In the genomic region with DNA sequence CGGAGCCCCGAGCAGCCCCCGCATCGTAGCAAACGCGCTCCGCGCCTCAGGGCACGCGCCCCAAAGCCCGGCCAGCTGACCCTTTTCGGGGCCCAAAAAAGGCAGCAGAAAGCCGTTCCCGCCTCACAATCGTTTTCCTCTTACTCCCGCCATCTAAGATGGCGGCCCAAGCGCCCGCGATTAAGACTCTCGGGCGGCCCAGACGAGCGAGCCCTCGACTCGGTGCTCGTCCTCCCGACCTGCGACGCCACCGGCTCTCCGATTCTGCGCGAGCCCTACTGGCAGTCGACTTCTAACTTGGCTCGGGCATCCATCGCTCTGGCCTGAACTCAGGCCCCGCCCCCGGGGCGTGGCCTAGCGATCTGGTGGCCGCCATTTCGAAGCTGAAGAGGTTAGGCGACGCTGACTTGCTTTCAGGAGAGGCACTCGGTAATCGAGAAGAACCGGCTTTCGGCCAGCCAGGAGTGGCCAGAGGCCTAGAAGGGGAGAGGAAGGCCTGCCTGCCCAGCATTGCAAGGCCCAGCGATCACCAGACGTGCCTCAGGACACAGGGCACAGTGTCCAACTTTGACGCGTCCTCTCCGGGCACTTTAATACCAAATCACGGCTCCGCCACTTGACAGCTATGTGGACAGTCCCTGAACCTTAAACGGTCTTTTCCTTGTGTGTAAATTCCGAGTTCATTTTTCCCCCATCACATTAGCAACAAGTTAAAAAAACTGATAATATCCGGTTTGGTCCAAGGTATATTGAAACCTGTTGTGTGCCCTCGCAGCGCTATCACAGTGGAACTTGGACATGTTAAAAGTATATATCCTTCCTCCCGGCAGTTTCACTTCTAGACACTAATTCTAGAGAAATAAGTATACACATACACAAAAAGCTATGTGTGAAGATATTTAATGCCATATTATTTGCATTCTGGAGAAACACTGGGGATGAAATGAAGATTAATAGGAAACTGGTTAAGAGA, we compare ENCODE assay signal across 1 cellular context.
TF ChIP-seq lines count a peak whose summit lies in the region.

TSS of gene RAF1 (minus strand) at position 182 of the 973 bp plus-strand sequence. CDS start 45,396 bp downstream, outside the sequence.

TF ChIP-seq in HepG2, 621 proteins besides CTCF, POLR2A, EP300 and RAD21 (continued from another document and continues in another):
- TF ChIP-seq ZNF614 (CRISPR knock-in tag; IDR thresholded peaks at IDR 0.05; ENCODE audit: borderline replicate concordance) (peak; percentile 84; the same call in 1 of the 2 replicates), ZNF263 (CRISPR knock-in tag; IDR thresholded peaks at IDR 0.05) (no peak), BCL3 (CRISPR knock-in tag; IDR thresholded peaks at IDR 0.05) (peak; percentile 76; the same call in 1 of the 2 replicates), THAP7 (CRISPR knock-in tag; IDR thresholded peaks at IDR 0.05) (no peak), GATAD2A (CRISPR knock-in tag; IDR thresholded peaks at IDR 0.05) (peak; percentile 68), ZNF10 (CRISPR knock-in tag; IDR thresholded peaks at IDR 0.05; ENCODE audit: borderline replicate concordance, low read depth) (no peak), ZNF83 (CRISPR knock-in tag; IDR thresholded peaks at IDR 0.05; ENCODE audit: borderline replicate concordance) (no peak), HHEX (CRISPR knock-in tag; IDR thresholded peaks at IDR 0.05) (no peak), ZNF709 (CRISPR knock-in tag; IDR thresholded peaks at IDR 0.05) (0 out of 2 replicates have a peak, but pooled peaks have one; percentile 43), ZNF383 (CRISPR knock-in tag; IDR thresholded peaks at IDR 0.05; ENCODE audit: borderline replicate concordance) (no peak), PRDM10 (CRISPR knock-in tag; IDR thresholded peaks at IDR 0.05; ENCODE audit: low read depth) (peak; percentile 29; the same call in 1 of the 2 replicates), ZC3H4 (CRISPR knock-in tag; IDR thresholded peaks at IDR 0.05; ENCODE audit: borderline replicate concordance) (no peak), SP5 (CRISPR knock-in tag; IDR thresholded peaks at IDR 0.05; ENCODE audit: borderline replicate concordance, low read depth) (peak; percentile 86), ZFP82 (CRISPR knock-in tag; IDR thresholded peaks at IDR 0.05; ENCODE audit: borderline replicate concordance) (no peak), ZNF777 (CRISPR knock-in tag; IDR thresholded peaks at IDR 0.05) (no peak), ELF4 (CRISPR knock-in tag; IDR thresholded peaks at IDR 0.05; ENCODE audit: borderline replicate concordance) (peak; percentile 53; the same call in 1 of the 2 replicates), PHF20 (CRISPR knock-in tag; IDR thresholded peaks at IDR 0.05) (peak; percentile 71), JDP2 (CRISPR knock-in tag; IDR thresholded peaks at IDR 0.05; ENCODE audit: borderline replicate concordance) (no peak), NFKBIZ (CRISPR knock-in tag; IDR thresholded peaks at IDR 0.05) (peak; percentile 76; the same call in 1 of the 2 replicates), AKNA (CRISPR knock-in tag; IDR thresholded peaks at IDR 0.05; ENCODE audit: borderline replicate concordance) (no peak), KLF9 (CRISPR knock-in tag; IDR thresholded peaks at IDR 0.05; ENCODE audit: low read depth) (peak; percentile 53), PATZ1 (CRISPR knock-in tag; IDR thresholded peaks at IDR 0.05) (peak; percentile 30; the same call in 1 of the 2 replicates), ZNF749 (CRISPR knock-in tag; IDR thresholded peaks at IDR 0.05; ENCODE audit: borderline replicate concordance) (peak; percentile 45; the same call in 1 of the 2 replicates), REL (CRISPR knock-in tag; conservative IDR thresholded peaks at IDR 0.05) (no peak), ZNF652 (CRISPR knock-in tag; IDR thresholded peaks at IDR 0.05; ENCODE audit: borderline replicate concordance, low read depth) (no peak), ZNF747 (CRISPR knock-in tag; IDR thresholded peaks at IDR 0.05; ENCODE audit: borderline replicate concordance) (0 out of 2 replicates have a peak, but pooled peaks have one; percentile 57)
- TF ChIP-seq, protein P1, sequence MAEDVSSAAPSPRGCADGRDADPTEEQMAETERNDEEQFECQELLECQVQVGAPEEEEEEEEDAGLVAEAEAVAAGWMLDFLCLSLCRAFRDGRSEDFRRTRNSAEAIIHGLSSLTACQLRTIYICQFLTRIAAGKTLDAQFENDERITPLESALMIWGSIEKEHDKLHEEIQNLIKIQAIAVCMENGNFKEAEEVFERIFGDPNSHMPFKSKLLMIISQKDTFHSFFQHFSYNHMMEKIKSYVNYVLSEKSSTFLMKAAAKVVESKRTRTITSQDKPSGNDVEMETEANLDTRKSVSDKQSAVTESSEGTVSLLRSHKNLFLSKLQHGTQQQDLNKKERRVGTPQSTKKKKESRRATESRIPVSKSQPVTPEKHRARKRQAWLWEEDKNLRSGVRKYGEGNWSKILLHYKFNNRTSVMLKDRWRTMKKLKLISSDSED (CRISPR knock-in tag; IDR thresholded peaks at IDR 0.05): no peak
- TF ChIP-seq, protein P2, sequence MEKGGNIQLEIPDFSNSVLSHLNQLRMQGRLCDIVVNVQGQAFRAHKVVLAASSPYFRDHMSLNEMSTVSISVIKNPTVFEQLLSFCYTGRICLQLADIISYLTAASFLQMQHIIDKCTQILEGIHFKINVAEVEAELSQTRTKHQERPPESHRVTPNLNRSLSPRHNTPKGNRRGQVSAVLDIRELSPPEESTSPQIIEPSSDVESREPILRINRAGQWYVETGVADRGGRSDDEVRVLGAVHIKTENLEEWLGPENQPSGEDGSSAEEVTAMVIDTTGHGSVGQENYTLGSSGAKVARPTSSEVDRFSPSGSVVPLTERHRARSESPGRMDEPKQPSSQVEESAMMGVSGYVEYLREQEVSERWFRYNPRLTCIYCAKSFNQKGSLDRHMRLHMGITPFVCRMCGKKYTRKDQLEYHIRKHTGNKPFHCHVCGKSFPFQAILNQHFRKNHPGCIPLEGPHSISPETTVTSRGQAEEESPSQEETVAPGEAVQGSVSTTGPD (CRISPR knock-in tag; IDR thresholded peaks at IDR 0.05): no peak
